Comparison of ENCODE assay signal across 23 cellular contexts in the genomic region with DNA sequence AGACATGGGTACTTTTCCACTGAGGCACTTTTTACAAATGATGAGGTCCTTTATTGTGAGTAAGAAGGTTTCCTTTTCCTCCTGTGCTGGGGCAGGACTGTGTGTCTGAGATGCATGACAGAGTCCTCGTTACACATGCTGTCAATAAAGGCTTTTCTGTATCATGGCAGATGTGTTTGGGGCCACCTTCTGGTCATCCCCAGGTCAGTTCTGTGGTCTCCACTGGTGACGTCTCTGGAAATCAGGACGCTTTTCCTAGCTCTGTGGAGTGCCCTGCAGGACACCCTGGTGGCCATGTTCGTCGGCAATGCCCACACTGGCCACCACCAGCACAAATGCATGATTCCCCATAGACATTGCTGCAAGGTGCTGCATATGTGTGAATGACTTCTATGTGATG. TPM values are rescaled to one million over a fixed set of nuclear protein-coding genes. Genes with fewer than 3 reads are reported as not detected.
A peak's percentile ranks its signal among the peaks of the same experiment; 100 is the strongest.
DNase-seq lines count a peak whose midpoint lies in the region; ATAC-seq, FAIRE-seq and TF ChIP-seq lines count a peak whose summit lies in the region.
"Had no signal": no experiment of that assay in that cellular context is flagged by ENCODE, and none has a peak within 500 bp of the region (broad histone marks: within the 10 kb centered on the region; RNA-seq: fewer than 3 reads in every experiment).

No MANE protein-coding gene starts in this region.

- CTCF ChIA-PET in activated CD4-positive, alpha-beta memory T cell treated with anti-CD3 and anti-CD28 coated beads for 36 hours (lab: Charles Lee) = interaction anchor here (1.1 kb wide), 1 partner anchor 21 kb away, joined by 4 read pairs; no protein-coding TSS in a partner anchor

- H3K27ac ChIP-seq in astrocyte (ENCODE audit: low read depth, low read length) = no peak overlapping the region
- H3K27ac ChIP-seq: BLaER1 treated with 17β-estradiol and CSF1 and Interleukin-3, amounts not matched to agents 10 nM and 100 nM; cardiac muscle cell; neutrophil; upper lobe of right lung had no signal

- no peaks in the 10 kb centered on the region for H3K27me3 Mint-ChIP-seq in astrocyte (ENCODE audit: low read depth, unreplicated experiment)
- H3K27me3 Mint-ChIP-seq in nephron (ENCODE audit: low read depth) = no peaks in the 10 kb centered on the region
- peaks cover 14% of the 10 kb centered on the region for H3K27me3 Mint-ChIP-seq in activated CD4-positive, alpha-beta memory T cell treated with anti-CD3 and anti-CD28 coated beads for 36 hours

- H3K4me1 ChIP-seq in astrocyte (ENCODE audit: insufficient read depth, low read length) = peaks cover 2% of the 10 kb centered on the region

- no peaks in the 10 kb centered on the region for H3K27me3 ChIP-seq in astrocyte (ENCODE audit: insufficient read depth, low read length)
- H3K27me3 ChIP-seq: upper lobe of right lung had no signal

- H3K4me1 Mint-ChIP-seq in astrocyte (ENCODE audit: low read depth, unreplicated experiment) (peaks cover 11% of the 10 kb centered on the region), nephron (peaks cover 34% of the 10 kb centered on the region)
- peaks cover 8% of the 10 kb centered on the region for H3K4me1 Mint-ChIP-seq in activated CD4-positive, alpha-beta memory T cell treated with anti-CD3 and anti-CD28 coated beads for 36 hours (ENCODE audit: low read depth)

- peaks cover 10% of the 10 kb centered on the region for H4K20me1 ChIP-seq in astrocyte (ENCODE audit: insufficient read depth, low read length)
- H4K20me1 ChIP-seq: BLaER1 treated with 17β-estradiol and CSF1 and Interleukin-3, amounts not matched to agents 10 nM and 100 nM had no signal

- intact Hi-C loops in activated CD4-positive, alpha-beta memory T cell treated with anti-CD3 and anti-CD28 coated beads for 36 hours (cut with micrococcal nuclease) = no loop called here

- H3K36me3 ChIP-seq in astrocyte (ENCODE audit: insufficient read depth, low read length) = no peaks in the 10 kb centered on the region
- H3K36me3 ChIP-seq: BLaER1 treated with 17β-estradiol and CSF1 and Interleukin-3, amounts not matched to agents 10 nM and 100 nM; cardiac muscle cell; neutrophil; upper lobe of right lung had no signal

- no peak overlapping the region for H3K27ac Mint-ChIP-seq in astrocyte (ENCODE audit: unreplicated experiment)
- peak overlapping the region in 2 of 3 experiments; percentile 21 to 50 for H3K27ac Mint-ChIP-seq in nephron
- H3K27ac Mint-ChIP-seq in activated CD4-positive, alpha-beta memory T cell treated with anti-CD3 and anti-CD28 coated beads for 36 hours = no peak overlapping the region
- H3K27ac Mint-ChIP-seq: activated CD4-positive, alpha-beta T cell treated with anti-CD3 and anti-CD28 coated beads for 36 hours; activated naive CD8-positive, alpha-beta T cell treated with anti-CD3 and anti-CD28 coated beads, Interleukin-2, amount 10 ng/mL, durations not matched to agents 7 days and 5 days; activated T-cell treated with anti-CD3 and anti-CD28 coated beads, Interleukin-2, amount 50 U/mL, for 24 hours; stimulated activated effector memory CD8-positive, alpha-beta T cell treated with anti-CD3 and anti-CD28 coated beads, Interleukin-12 subunit alpha, Interleukin-12 subunit beta, amount 100 ng/mL, for 72 hours; T-helper 1 cell treated with Interleukin-12 subunit alpha and Interleukin-12 subunit beta and Interleukin-4 antibody, amounts not matched to agents 30 μg/mL and 1 μg/mL, for 36 hours had no signal

- TF ChIP-seq CTCF in GM10266 (IDR thresholded peaks at IDR 0.05; ENCODE audit: control insufficient read depth, insufficient read depth, low read depth, missing control alignments) (peak; percentile 24), astrocyte (IDR thresholded peaks at IDR 0.05; ENCODE audit: insufficient read depth, low read depth, low read length) (no peak), nephron (IDR thresholded peaks at IDR 0.05; ENCODE audit: unreplicated experiment in 3 of 3) (no peak), foreskin fibroblast (IDR thresholded peaks at IDR 0.05; ENCODE audit: low read depth, low read length) (no peak)

- peak overlapping the region; percentile 20 for H3K4me3 Mint-ChIP-seq in astrocyte (ENCODE audit: unreplicated experiment)
- peak overlapping the region; percentile 32 to 73 (median 72) for H3K4me3 Mint-ChIP-seq in nephron
- H3K4me3 Mint-ChIP-seq in activated CD4-positive, alpha-beta memory T cell treated with anti-CD3 and anti-CD28 coated beads for 36 hours = no peak overlapping the region
- H3K4me3 Mint-ChIP-seq: activated CD4-positive, alpha-beta T cell treated with anti-CD3 and anti-CD28 coated beads for 36 hours; activated naive CD8-positive, alpha-beta T cell treated with anti-CD3 and anti-CD28 coated beads, Interleukin-2, amount 10 ng/mL, durations not matched to agents 7 days and 5 days; activated T-cell treated with anti-CD3 and anti-CD28 coated beads, Interleukin-2, amount 50 U/mL, for 24 hours; stimulated activated effector memory CD8-positive, alpha-beta T cell treated with anti-CD3 and anti-CD28 coated beads, Interleukin-12 subunit alpha, Interleukin-12 subunit beta, amount 100 ng/mL, for 72 hours; T-helper 1 cell treated with Interleukin-12 subunit alpha and Interleukin-12 subunit beta and Interleukin-4 antibody, amounts not matched to agents 30 μg/mL and 1 μg/mL, for 36 hours had no signal

- H3K79me2 ChIP-seq in astrocyte (ENCODE audit: insufficient read depth, low read length) = peaks cover 10% of the 10 kb centered on the region

- H3K9me3 Mint-ChIP-seq in astrocyte (ENCODE audit: unreplicated experiment) (peaks cover 4% of the 10 kb centered on the region), nephron (peaks cover under 1% of the 10 kb centered on the region)
- H3K9me3 Mint-ChIP-seq in activated CD4-positive, alpha-beta memory T cell treated with anti-CD3 and anti-CD28 coated beads for 36 hours = no peaks in the 10 kb centered on the region
- H3K9me3 Mint-ChIP-seq: activated naive CD8-positive, alpha-beta T cell treated with anti-CD3 and anti-CD28 coated beads, Interleukin-2, amount 10 ng/mL, durations not matched to agents 7 days and 5 days; activated T-cell treated with anti-CD3 and anti-CD28 coated beads, Interleukin-2, amount 50 U/mL, for 24 hours; stimulated activated effector memory CD8-positive, alpha-beta T cell treated with anti-CD3 and anti-CD28 coated beads, Interleukin-12 subunit alpha, Interleukin-12 subunit beta, amount 100 ng/mL, for 72 hours; T-helper 1 cell treated with Interleukin-12 subunit alpha and Interleukin-12 subunit beta and Interleukin-4 antibody, amounts not matched to agents 30 μg/mL and 1 μg/mL, for 36 hours had no signal

- no peak overlapping the region for H2AFZ ChIP-seq in astrocyte (ENCODE audit: low read depth, low read length)

- H3K36me3 Mint-ChIP-seq in astrocyte (ENCODE audit: low read depth, unreplicated experiment) (peaks cover 3% of the 10 kb centered on the region), nephron (ENCODE audit: low read depth) (peaks cover 17% of the 10 kb centered on the region)
- no peaks in the 10 kb centered on the region for H3K36me3 Mint-ChIP-seq in activated CD4-positive, alpha-beta memory T cell treated with anti-CD3 and anti-CD28 coated beads for 36 hours
- H3K36me3 Mint-ChIP-seq: stimulated activated effector memory CD8-positive, alpha-beta T cell treated with anti-CD3 and anti-CD28 coated beads, Interleukin-12 subunit alpha, Interleukin-12 subunit beta, amount 100 ng/mL, for 72 hours had no signal

- no peak overlapping the region for H3K4me2 ChIP-seq in astrocyte (ENCODE audit: low read length)
- H3K4me2 ChIP-seq: BLaER1 treated with 17β-estradiol and CSF1 and Interleukin-3, amounts not matched to agents 10 nM and 100 nM had no signal

- H3K9me3 ChIP-seq in astrocyte (ENCODE audit: insufficient read depth, low read depth, low read length) = no peaks in the 10 kb centered on the region
- H3K9me3 ChIP-seq: neutrophil, upper lobe of right lung had no signal

- DNase-seq in GM10266 (ENCODE audit: extremely low spot score) = peak; percentile 35
- peak; percentile 22 for DNase-seq in NCI-H1092 treated with DMSO at 0.1 percent for 48 hours (lab: John Stamatoyannopoulos, UW)
- DNase-seq in astrocyte (ENCODE audit: low read depth) = no peak
- DNase-seq in activated CD4-positive, alpha-beta memory T cell treated with anti-CD3 and anti-CD28 coated beads for 36 hours = no peak
- no peak for DNase-seq in foreskin fibroblast
- DNase-seq: activated CD4-positive, alpha-beta T cell treated with anti-CD3 and anti-CD28 coated beads for 36 hours; activated naive CD8-positive, alpha-beta T cell treated with anti-CD3 and anti-CD28 coated beads, Interleukin-2, amount 10 ng/mL, durations not matched to agents 7 days and 5 days; activated T-cell treated with anti-CD3 and anti-CD28 coated beads, Interleukin-2, amount 50 U/mL, for 24 hours; EL; mammary epithelial cell; NCI-H187; NCI-H510A treated with DMSO at 0.1 percent for 48 hours; RPMI8226; upper lobe of right lung had no signal

- POLR2A ChIA-PET in activated CD4-positive, alpha-beta memory T cell treated with anti-CD3 and anti-CD28 coated beads for 36 hours (lab: Charles Lee) = no interaction called here

- no peak for ATAC-seq in GM19397 (IDR thresholded peaks at IDR 0.05; ENCODE audit: unreplicated experiment)
- ATAC-seq: activated CD4-positive, alpha-beta T cell treated with anti-CD3 and anti-CD28 coated beads for 36 hours; stimulated activated effector memory CD8-positive, alpha-beta T cell treated with anti-CD3 and anti-CD28 coated beads, Interleukin-12 subunit alpha, Interleukin-12 subunit beta, amount 100 ng/mL, for 72 hours; upper lobe of right lung had no signal

- H3K4me3 ChIP-seq in astrocyte (ENCODE audit: insufficient read depth, low read depth, low read length) = no peak overlapping the region
- H3K4me3 ChIP-seq in foreskin fibroblast (ENCODE audit: low read depth in 1 of 2, low read length in 2 of 2) = no peak overlapping the region
- H3K4me3 ChIP-seq: BLaER1 treated with 17β-estradiol and CSF1 and Interleukin-3, amounts not matched to agents 10 nM and 100 nM; cardiac muscle cell; upper lobe of right lung had no signal

- no peak overlapping the region for H3K9ac ChIP-seq in astrocyte (ENCODE audit: low read length)
- H3K9ac ChIP-seq: BLaER1 treated with 17β-estradiol and CSF1 and Interleukin-3, amounts not matched to agents 10 nM and 100 nM had no signal

- FAIRE-seq in astrocyte (lab: Jason Lieb, UNC) = no peak
- FAIRE-seq: frontal cortex, GM12891 had no signal

RNA-seq across cellular contexts. Expression of a gene that starts 2.8 kb away (rescaled TPM):
- total RNA-seq in astrocyte = 32.6 and 39.7 TPM in 2 replicates
- 1 to 10 TPM; 1.2 to 1.3 TPM for total RNA-seq in activated CD4-positive, alpha-beta memory T cell treated with anti-CD3 and anti-CD28 coated beads for 36 hours

RNA-seq across cellular contexts. Expression of a gene that starts 48.6 kb away (rescaled TPM):
- total RNA-seq in astrocyte = 139 and 142 TPM in 2 replicates
- total RNA-seq in activated CD4-positive, alpha-beta memory T cell treated with anti-CD3 and anti-CD28 coated beads for 36 hours = 100 to 1,000 TPM; 103 to 108 TPM

RNA-seq across cellular contexts. Expression of a gene that starts 54.9 kb away (rescaled TPM):
- total RNA-seq in astrocyte = 240 and 276 TPM in 2 replicates
- 100 to 1,000 TPM; 360 to 375 TPM for total RNA-seq in activated CD4-positive, alpha-beta memory T cell treated with anti-CD3 and anti-CD28 coated beads for 36 hours

RNA-seq across cellular contexts. Expression of a gene that starts 55.2 kb away (rescaled TPM):
- 13.8 and 15.3 TPM in 2 replicates for total RNA-seq in astrocyte
- 10 to 100 TPM; 17.1 to 20.1 TPM for total RNA-seq in activated CD4-positive, alpha-beta memory T cell treated with anti-CD3 and anti-CD28 coated beads for 36 hours

Comparison
In these comparisons a context has a peak if more than half of its experiments do, and no peak if none do; other contexts are left out.
1. DNase-seq: peak in GM10266 (single experiment) and NCI-H1092 treated with DMSO at 0.1 percent for 48 hours (single experiment); none in astrocyte (single experiment), activated CD4-positive, alpha-beta memory T cell treated with anti-CD3 and anti-CD28 coated beads for 36 hours (single experiment) and foreskin fibroblast (0 of 2).
2. H3K27ac Mint-ChIP-seq: peak in nephron (2 of 3); none in astrocyte (single experiment) and activated CD4-positive, alpha-beta memory T cell treated with anti-CD3 and anti-CD28 coated beads for 36 hours (single experiment).
3. RNA of a gene that starts 2.8 kb away (total RNA-seq): 32.6 to 39.7 TPM in astrocyte; 1.2 to 1.3 TPM in activated CD4-positive, alpha-beta memory T cell treated with anti-CD3 and anti-CD28 coated beads for 36 hours; every median in the first group is over 10 times any median in the second.